ENCODE assay signal across 2 cellular contexts in the genomic region with DNA sequence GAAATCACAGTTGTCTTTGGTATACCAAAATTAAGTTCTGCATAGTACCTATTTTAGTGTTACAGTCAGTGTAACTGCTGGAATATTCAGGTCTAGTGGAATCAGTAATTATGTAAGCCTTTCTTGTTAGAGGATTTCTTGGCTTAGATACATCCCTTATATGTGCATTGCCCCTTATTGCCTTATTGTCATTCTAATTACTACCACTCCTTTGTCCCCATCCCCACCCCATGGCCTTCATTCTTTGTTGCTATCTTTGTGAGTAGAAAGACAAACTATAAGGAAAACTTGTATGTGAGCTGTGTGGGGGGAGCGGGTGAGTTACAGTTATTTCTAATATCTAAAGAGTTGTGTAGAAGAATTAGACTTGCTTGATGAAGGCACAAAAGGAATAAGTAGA.
TF ChIP-seq lines count a peak whose summit lies in the region.

No MANE protein-coding gene starts in this region.

TF ChIP-seq in GM23338, 12 proteins besides CTCF, POLR2A, EP300 and RAD21:
- TF ChIP-seq EZH2 (IDR thresholded peaks at IDR 0.05; ENCODE audit: low read depth, unreplicated experiment), result no peak
- TF ChIP-seq EZH2phosphoT487 (IDR thresholded peaks at IDR 0.05; ENCODE audit: unreplicated experiment), result no peak
- TF ChIP-seq, protein P1, sequence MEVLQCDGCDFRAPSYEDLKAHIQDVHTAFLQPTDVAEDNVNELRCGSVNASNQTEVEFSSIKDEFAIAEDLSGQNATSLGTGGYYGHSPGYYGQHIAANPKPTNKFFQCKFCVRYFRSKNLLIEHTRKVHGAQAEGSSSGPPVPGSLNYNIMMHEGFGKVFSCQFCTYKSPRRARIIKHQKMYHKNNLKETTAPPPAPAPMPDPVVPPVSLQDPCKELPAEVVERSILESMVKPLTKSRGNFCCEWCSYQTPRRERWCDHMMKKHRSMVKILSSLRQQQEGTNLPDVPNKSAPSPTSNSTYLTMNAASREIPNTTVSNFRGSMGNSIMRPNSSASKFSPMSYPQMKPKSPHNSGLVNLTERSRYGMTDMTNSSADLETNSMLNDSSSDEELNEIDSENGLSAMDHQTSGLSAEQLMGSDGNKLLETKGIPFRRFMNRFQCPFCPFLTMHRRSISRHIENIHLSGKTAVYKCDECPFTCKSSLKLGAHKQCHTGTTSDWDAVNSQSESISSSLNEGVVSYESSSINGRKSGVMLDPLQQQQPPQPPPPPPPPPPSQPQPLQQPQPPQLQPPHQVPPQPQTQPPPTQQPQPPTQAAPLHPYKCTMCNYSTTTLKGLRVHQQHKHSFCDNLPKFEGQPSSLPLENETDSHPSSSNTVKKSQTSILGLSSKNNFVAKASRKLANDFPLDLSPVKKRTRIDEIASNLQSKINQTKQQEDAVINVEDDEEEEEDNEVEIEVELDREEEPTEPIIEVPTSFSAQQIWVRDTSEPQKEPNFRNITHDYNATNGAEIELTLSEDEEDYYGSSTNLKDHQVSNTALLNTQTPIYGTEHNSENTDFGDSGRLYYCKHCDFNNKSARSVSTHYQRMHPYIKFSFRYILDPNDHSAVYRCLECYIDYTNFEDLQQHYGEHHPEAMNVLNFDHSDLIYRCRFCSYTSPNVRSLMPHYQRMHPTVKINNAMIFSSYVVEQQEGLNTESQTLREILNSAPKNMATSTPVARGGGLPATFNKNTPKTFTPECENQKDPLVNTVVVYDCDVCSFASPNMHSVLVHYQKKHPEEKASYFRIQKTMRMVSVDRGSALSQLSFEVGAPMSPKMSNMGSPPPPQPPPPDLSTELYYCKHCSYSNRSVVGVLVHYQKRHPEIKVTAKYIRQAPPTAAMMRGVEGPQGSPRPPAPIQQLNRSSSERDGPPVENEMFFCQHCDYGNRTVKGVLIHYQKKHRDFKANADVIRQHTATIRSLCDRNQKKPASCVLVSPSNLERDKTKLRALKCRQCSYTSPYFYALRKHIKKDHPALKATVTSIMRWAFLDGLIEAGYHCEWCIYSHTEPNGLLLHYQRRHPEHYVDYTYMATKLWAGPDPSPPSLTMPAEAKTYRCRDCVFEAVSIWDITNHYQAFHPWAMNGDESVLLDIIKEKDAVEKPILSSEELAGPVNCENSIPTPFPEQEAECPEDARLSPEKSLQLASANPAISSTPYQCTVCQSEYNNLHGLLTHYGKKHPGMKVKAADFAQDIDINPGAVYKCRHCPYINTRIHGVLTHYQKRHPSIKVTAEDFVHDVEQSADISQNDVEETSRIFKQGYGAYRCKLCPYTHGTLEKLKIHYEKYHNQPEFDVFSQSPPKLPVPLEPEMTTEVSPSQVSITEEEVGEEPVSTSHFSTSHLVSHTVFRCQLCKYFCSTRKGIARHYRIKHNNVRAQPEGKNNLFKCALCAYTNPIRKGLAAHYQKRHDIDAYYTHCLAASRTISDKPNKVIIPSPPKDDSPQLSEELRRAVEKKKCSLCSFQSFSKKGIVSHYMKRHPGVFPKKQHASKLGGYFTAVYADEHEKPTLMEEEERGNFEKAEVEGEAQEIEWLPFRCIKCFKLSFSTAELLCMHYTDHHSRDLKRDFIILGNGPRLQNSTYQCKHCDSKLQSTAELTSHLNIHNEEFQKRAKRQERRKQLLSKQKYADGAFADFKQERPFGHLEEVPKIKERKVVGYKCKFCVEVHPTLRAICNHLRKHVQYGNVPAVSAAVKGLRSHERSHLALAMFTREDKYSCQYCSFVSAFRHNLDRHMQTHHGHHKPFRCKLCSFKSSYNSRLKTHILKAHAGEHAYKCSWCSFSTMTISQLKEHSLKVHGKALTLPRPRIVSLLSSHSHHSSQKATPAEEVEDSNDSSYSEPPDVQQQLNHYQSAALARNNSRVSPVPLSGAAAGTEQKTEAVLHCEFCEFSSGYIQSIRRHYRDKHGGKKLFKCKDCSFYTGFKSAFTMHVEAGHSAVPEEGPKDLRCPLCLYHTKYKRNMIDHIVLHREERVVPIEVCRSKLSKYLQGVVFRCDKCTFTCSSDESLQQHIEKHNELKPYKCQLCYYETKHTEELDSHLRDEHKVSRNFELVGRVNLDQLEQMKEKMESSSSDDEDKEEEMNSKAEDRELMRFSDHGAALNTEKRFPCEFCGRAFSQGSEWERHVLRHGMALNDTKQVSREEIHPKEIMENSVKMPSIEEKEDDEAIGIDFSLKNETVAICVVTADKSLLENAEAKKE (CRISPR knock-in tag; IDR thresholded peaks at IDR 0.05), result no peak
- no peak for TF ChIP-seq ZNF331 (CRISPR knock-in tag; IDR thresholded peaks at IDR 0.05; ENCODE audit: low read depth)
- TF ChIP-seq CREB1 (CRISPR knock-in tag; IDR thresholded peaks at IDR 0.05; ENCODE audit: low read depth), result no peak
- TF ChIP-seq POLR2AphosphoS5 (IDR thresholded peaks at IDR 0.05; ENCODE audit: low read depth), result no peak
- no peak for TF ChIP-seq JUNB (IDR thresholded peaks at IDR 0.05; ENCODE audit: unreplicated experiment)
TF ChIP-seq in GM23338: peak in this region for 0.

TF ChIP-seq in H1, 55 proteins besides CTCF, POLR2A, EP300 and RAD21:
- no peak for TF ChIP-seq ASH2L (IDR thresholded peaks at IDR 0.05; ENCODE audit: low read length)
- no peak for TF ChIP-seq CREB1 (IDR thresholded peaks at IDR 0.05)
- no peak for TF ChIP-seq BCL11A (IDR thresholded peaks at IDR 0.05; ENCODE audit: low read depth in 2 of 2, low read length in 2 of 2)
- no peak for TF ChIP-seq CBX5 (IDR thresholded peaks at IDR 0.05; ENCODE audit: low read depth, low read length)
- TF ChIP-seq RBBP5 (IDR thresholded peaks at IDR 0.05; ENCODE audit: borderline replicate concordance, low read depth, low read length), result no peak
- no peak for TF ChIP-seq RXRA (IDR thresholded peaks at IDR 0.05; ENCODE audit: insufficient read depth, low read depth, low read length)
- TF ChIP-seq SAP30 (IDR thresholded peaks at IDR 0.05; ENCODE audit: insufficient read depth, insufficient replicate concordance, low read length), result no peak
- no peak for TF ChIP-seq RNF2 (IDR thresholded peaks at IDR 0.05; ENCODE audit: borderline replicate concordance, low read depth, low read length, missing control alignments, poor library complexity, severe bottlenecking)
- TF ChIP-seq POLR2AphosphoS5 (IDR thresholded peaks at IDR 0.05; ENCODE audit: low read depth, low read length), result no peak
- TF ChIP-seq SIX5 (IDR thresholded peaks at IDR 0.05; ENCODE audit: low read depth, low read length), result no peak
- no peak for TF ChIP-seq HDAC2 (IDR thresholded peaks at IDR 0.05; ENCODE audit: borderline replicate concordance in 1 of 2, low read depth in 2 of 2, low read length in 2 of 2)
- TF ChIP-seq, protein P2, sequence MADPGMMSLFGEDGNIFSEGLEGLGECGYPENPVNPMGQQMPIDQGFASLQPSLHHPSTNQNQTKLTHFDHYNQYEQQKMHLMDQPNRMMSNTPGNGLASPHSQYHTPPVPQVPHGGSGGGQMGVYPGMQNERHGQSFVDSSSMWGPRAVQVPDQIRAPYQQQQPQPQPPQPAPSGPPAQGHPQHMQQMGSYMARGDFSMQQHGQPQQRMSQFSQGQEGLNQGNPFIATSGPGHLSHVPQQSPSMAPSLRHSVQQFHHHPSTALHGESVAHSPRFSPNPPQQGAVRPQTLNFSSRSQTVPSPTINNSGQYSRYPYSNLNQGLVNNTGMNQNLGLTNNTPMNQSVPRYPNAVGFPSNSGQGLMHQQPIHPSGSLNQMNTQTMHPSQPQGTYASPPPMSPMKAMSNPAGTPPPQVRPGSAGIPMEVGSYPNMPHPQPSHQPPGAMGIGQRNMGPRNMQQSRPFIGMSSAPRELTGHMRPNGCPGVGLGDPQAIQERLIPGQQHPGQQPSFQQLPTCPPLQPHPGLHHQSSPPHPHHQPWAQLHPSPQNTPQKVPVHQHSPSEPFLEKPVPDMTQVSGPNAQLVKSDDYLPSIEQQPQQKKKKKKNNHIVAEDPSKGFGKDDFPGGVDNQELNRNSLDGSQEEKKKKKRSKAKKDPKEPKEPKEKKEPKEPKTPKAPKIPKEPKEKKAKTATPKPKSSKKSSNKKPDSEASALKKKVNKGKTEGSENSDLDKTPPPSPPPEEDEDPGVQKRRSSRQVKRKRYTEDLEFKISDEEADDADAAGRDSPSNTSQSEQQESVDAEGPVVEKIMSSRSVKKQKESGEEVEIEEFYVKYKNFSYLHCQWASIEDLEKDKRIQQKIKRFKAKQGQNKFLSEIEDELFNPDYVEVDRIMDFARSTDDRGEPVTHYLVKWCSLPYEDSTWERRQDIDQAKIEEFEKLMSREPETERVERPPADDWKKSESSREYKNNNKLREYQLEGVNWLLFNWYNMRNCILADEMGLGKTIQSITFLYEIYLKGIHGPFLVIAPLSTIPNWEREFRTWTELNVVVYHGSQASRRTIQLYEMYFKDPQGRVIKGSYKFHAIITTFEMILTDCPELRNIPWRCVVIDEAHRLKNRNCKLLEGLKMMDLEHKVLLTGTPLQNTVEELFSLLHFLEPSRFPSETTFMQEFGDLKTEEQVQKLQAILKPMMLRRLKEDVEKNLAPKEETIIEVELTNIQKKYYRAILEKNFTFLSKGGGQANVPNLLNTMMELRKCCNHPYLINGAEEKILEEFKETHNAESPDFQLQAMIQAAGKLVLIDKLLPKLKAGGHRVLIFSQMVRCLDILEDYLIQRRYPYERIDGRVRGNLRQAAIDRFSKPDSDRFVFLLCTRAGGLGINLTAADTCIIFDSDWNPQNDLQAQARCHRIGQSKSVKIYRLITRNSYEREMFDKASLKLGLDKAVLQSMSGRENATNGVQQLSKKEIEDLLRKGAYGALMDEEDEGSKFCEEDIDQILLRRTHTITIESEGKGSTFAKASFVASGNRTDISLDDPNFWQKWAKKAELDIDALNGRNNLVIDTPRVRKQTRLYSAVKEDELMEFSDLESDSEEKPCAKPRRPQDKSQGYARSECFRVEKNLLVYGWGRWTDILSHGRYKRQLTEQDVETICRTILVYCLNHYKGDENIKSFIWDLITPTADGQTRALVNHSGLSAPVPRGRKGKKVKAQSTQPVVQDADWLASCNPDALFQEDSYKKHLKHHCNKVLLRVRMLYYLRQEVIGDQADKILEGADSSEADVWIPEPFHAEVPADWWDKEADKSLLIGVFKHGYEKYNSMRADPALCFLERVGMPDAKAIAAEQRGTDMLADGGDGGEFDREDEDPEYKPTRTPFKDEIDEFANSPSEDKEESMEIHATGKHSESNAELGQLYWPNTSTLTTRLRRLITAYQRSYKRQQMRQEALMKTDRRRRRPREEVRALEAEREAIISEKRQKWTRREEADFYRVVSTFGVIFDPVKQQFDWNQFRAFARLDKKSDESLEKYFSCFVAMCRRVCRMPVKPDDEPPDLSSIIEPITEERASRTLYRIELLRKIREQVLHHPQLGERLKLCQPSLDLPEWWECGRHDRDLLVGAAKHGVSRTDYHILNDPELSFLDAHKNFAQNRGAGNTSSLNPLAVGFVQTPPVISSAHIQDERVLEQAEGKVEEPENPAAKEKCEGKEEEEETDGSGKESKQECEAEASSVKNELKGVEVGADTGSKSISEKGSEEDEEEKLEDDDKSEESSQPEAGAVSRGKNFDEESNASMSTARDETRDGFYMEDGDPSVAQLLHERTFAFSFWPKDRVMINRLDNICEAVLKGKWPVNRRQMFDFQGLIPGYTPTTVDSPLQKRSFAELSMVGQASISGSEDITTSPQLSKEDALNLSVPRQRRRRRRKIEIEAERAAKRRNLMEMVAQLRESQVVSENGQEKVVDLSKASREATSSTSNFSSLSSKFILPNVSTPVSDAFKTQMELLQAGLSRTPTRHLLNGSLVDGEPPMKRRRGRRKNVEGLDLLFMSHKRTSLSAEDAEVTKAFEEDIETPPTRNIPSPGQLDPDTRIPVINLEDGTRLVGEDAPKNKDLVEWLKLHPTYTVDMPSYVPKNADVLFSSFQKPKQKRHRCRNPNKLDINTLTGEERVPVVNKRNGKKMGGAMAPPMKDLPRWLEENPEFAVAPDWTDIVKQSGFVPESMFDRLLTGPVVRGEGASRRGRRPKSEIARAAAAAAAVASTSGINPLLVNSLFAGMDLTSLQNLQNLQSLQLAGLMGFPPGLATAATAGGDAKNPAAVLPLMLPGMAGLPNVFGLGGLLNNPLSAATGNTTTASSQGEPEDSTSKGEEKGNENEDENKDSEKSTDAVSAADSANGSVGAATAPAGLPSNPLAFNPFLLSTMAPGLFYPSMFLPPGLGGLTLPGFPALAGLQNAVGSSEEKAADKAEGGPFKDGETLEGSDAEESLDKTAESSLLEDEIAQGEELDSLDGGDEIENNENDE (IDR thresholded peaks at IDR 0.05; ENCODE audit: insufficient replicate concordance, low read length), result no peak
- TF ChIP-seq KDM4A (IDR thresholded peaks at IDR 0.05; ENCODE audit: low read depth, low read length, severe bottlenecking), result no peak
- no peak for TF ChIP-seq CEBPB (IDR thresholded peaks at IDR 0.05; ENCODE audit: low read depth, low read length)
- TF ChIP-seq JUND (IDR thresholded peaks at IDR 0.05; ENCODE audit: low read length), result no peak
- TF ChIP-seq EGR1 (IDR thresholded peaks at IDR 0.05; ENCODE audit: borderline replicate concordance, low read depth, low read length), result no peak
- TF ChIP-seq TAF1 (IDR thresholded peaks at IDR 0.05; ENCODE audit: low read depth, low read length), result no peak
- TF ChIP-seq ZNF274 (IDR thresholded peaks at IDR 0.05; ENCODE audit: borderline replicate concordance, extremely low read depth, low read length), result no peak
